16 cellular contexts compared by ENCODE assay signal in the genomic region with DNA sequence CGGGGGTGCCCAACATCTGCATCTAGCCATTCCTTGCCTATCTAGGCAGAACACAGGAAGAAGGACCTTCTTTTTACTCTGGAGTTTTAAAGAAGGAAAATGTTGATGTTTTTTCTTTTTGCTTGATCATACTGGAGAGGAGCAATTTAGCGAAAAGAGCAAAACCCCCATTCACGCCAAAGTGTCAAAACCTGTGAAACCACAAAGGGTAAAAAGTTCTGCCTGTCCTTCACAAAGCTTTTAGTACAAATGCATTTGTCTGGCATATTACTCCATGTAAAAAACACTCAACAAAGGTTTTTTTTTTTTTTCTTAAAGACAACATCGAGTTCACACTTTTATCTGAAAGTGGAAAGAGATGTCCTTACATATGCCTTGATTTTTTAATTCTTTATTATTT.
DNase-seq lines count a peak whose midpoint lies in the region; ATAC-seq, FAIRE-seq and TF ChIP-seq lines count a peak whose summit lies in the region.
"Had no signal": no experiment of that assay in that cellular context is flagged by ENCODE, and none has a peak within 500 bp of the region (broad histone marks: within the 10 kb centered on the region; RNA-seq: fewer than 3 reads in every experiment).

No MANE protein-coding gene starts in this region.

- no peak overlapping the region for H3K4me2 ChIP-seq in GM23338
- H3K4me2 ChIP-seq in GM12878 (ENCODE audit: control insufficient read depth, insufficient read depth): peak overlapping the region; percentile 44; the same call in 1 of the 2 replicates
- H3K4me2 ChIP-seq: BLaER1 treated with 17β-estradiol and CSF1 and Interleukin-3, amounts not matched to agents 10 nM and 100 nM had no signal

- 0 out of 2 replicates have a peak, but pooled peaks cover 2% of the 10 kb centered on the region for H4K20me1 ChIP-seq in GM23338 (replicated peaks; ENCODE audit: insufficient read depth)
- H4K20me1 ChIP-seq in GM12878 (ENCODE audit: control insufficient read depth, insufficient read depth): no peaks in the 10 kb centered on the region
- H4K20me1 ChIP-seq: BLaER1 treated with 17β-estradiol and CSF1 and Interleukin-3, amounts not matched to agents 10 nM and 100 nM had no signal

- H2AFZ ChIP-seq in GM23338: no peak overlapping the region
- H2AFZ ChIP-seq in GM12878 (ENCODE audit: control insufficient read depth, low read depth, low read length): no peak overlapping the region
- H2AFZ ChIP-seq: GM23248 had no signal

- no peak overlapping the region for H3K4me3 Mint-ChIP-seq in GM23338
- H3K4me3 Mint-ChIP-seq in natural killer cell treated with Interleukin-12 subunit alpha and Interleukin-12 subunit beta and Interleukin-15 and Interleukin-18, amount 100 ng/mL, for 72 hours: peak overlapping the region; percentile 40
- H3K4me3 Mint-ChIP-seq: B cell; CD8-positive, alpha-beta T cell had no signal

- H3K27me3 Mint-ChIP-seq in GM23338 (ENCODE audit: insufficient read depth, low read depth, poor library complexity): peaks cover 5% of the 10 kb centered on the region
- peaks cover 8 to 13% of the 10 kb centered on the region in 2 donors for H3K27me3 Mint-ChIP-seq in natural killer cell treated with Interleukin-12 subunit alpha and Interleukin-12 subunit beta and Interleukin-15 and Interleukin-18, amount 100 ng/mL, for 72 hours
- H3K27me3 Mint-ChIP-seq: B cell had no signal

- ATAC-seq in GM23338 (no peak), GM12878 (0 out of 3 replicates have a peak, but pooled peaks have one; percentile 5)
- ATAC-seq in natural killer cell treated with Interleukin-12 subunit alpha and Interleukin-12 subunit beta and Interleukin-15 and Interleukin-18, amount 100 ng/mL, for 72 hours: no peak
- ATAC-seq: CD8-positive, alpha-beta T cell had no signal

- H3K9me3 Mint-ChIP-seq in GM23338: no peaks in the 10 kb centered on the region; the same call in 2 of the 3 replicates
- no peaks in the 10 kb centered on the region for H3K9me3 Mint-ChIP-seq in natural killer cell treated with Interleukin-12 subunit alpha and Interleukin-12 subunit beta and Interleukin-15 and Interleukin-18, amount 100 ng/mL, for 72 hours
- H3K9me3 Mint-ChIP-seq: CD8-positive, alpha-beta T cell had no signal

- TF ChIP-seq EP300 in GM12878 (IDR thresholded peaks at IDR 0.05; ENCODE audit: borderline replicate concordance in 1 of 2, control insufficient read depth in 1 of 2, low read depth in 2 of 2, low read length in 2 of 2): no peak

- no peak for TF ChIP-seq POLR2A in GM12878 (IDR thresholded peaks at IDR 0.05; ENCODE audit: low read depth, low read length)

- SMC1A ChIA-PET in GM12878 (lab: Charles Lee; ENCODE audit: uncharacterized antibody, unreplicated experiment): interaction anchor here (0.7 to 1.3 kb wide), 4 partner anchors 11 to 168 kb away, joined by 4 to 6 read pairs (median 5); no protein-coding TSS in a partner anchor

- CTCF ChIA-PET in GM12878 (lab: Yijun Ruan, JAX): interaction anchor here (0.6 to 1.6 kb wide), 4 partner anchors 11 to 168 kb away, joined by 3 to 4 read pairs (median 4); no protein-coding TSS in a partner anchor

- RAD21 ChIA-PET in GM12878 (lab: Charles Lee; ENCODE audit: unreplicated experiment): interaction anchor here (1.2 to 3.4 kb wide), 3 partner anchors 14 to 78 kb away, joined by 3 to 25 read pairs (median 4); no protein-coding TSS in a partner anchor

- in situ Hi-C loops in GM12878 (cut with MboI): no loop called here

- no peaks in the 10 kb centered on the region for H3K79me2 ChIP-seq in GM23338 (replicated peaks; ENCODE audit: insufficient read depth)
- H3K79me2 ChIP-seq in GM12878 (ENCODE audit: control insufficient read depth, insufficient read depth, low read length): no peaks in the 10 kb centered on the region

- 0 out of 2 replicates have a peak overlapping the region, but pooled peaks have one; percentile 5 for H3K27ac ChIP-seq in GM23338 (ENCODE audit: low read depth)
- H3K27ac ChIP-seq in GM12878 (ENCODE audit: control insufficient read depth, insufficient read depth): peak overlapping the region; percentile 15; the same call in 1 of the 2 replicates
- H3K27ac ChIP-seq in ascending aorta: no peak overlapping the region
- H3K27ac ChIP-seq: BLaER1 treated with 17β-estradiol and CSF1 and Interleukin-3, amounts not matched to agents 10 nM and 100 nM; GM23248 had no signal

- no peaks in the 10 kb centered on the region for H3F3A ChIP-seq in GM23338 (replicated peaks; ENCODE audit: low read depth)

- TF ChIP-seq CTCF in GM12865 (IDR thresholded peaks at IDR 0.05; ENCODE audit: insufficient read depth, low read depth, low read length, missing control alignments): no peak
- no peak for TF ChIP-seq CTCF in GM23338 (conservative IDR thresholded peaks at IDR 0.05; ENCODE audit: low read depth in 2 of 2)
- no peak for TF ChIP-seq CTCF in GM12878 (IDR thresholded peaks at IDR 0.05 in 2 of 3, conservative IDR thresholded peaks at IDR 0.05 in 1 of 3; ENCODE audit: control insufficient read depth in 2 of 3, extremely low read depth in 1 of 3, insufficient read depth in 1 of 3, low read depth in 3 of 3, low read length in 3 of 3)
- no peak for TF ChIP-seq CTCF in ascending aorta (IDR thresholded peaks at IDR 0.05)

- no peak overlapping the region for H3K9ac ChIP-seq in GM12878 (ENCODE audit: control insufficient read depth, insufficient read depth, low read length)
- H3K9ac ChIP-seq: BLaER1 treated with 17β-estradiol and CSF1 and Interleukin-3, amounts not matched to agents 10 nM and 100 nM; GM23248 had no signal

- H3K9me3 ChIP-seq in GM12878 (replicated peaks; ENCODE audit: control insufficient read depth, insufficient read depth, low read length) (no peaks in the 10 kb centered on the region), ascending aorta (no peaks in the 10 kb centered on the region)
- H3K9me3 ChIP-seq: BLaER1 treated with 17β-estradiol and CSF1 and Interleukin-3, amounts not matched to agents 10 nM and 100 nM had no signal

- H3K9me2 ChIP-seq in GM23338 (ENCODE audit: insufficient read depth): no peaks in the 10 kb centered on the region

- H3K27me3 ChIP-seq in GM23338 (ENCODE audit: insufficient read depth) (no peaks in the 10 kb centered on the region), GM12878 (replicated peaks in 1 of 2; ENCODE audit: control insufficient read depth in 2 of 2, insufficient read depth in 2 of 2, low read length in 1 of 2) (no peaks in the 10 kb centered on the region), ascending aorta (no peaks in the 10 kb centered on the region)
- H3K27me3 ChIP-seq: BLaER1 treated with 17β-estradiol and CSF1 and Interleukin-3, amounts not matched to agents 10 nM and 100 nM had no signal

- DNase-seq in GM12865 (ENCODE audit: low read depth) (peak; percentile 48), GM23338 (ENCODE audit: low spot score) (no peak), GM12878 (ENCODE audit: low read depth, low spot score) (no peak), hippocampal formation (lab: John Stamatoyannopoulos, UW) (no peak), ascending aorta (ENCODE audit: low spot score in 2 of 2) (no peak)
- DNase-seq in natural killer cell treated with Interleukin-12 subunit alpha and Interleukin-12 subunit beta and Interleukin-15 and Interleukin-18, amount 100 ng/mL, for 72 hours (ENCODE audit: low spot score): no peak
- DNase-seq: Calu3; CD8-positive, alpha-beta T cell; DMS79 treated with DMSO at 0.1 percent for 48 hours; GF-D8; GM23248; HCEC 1CT; IMR-90 had no signal

- intact Hi-C loops in GM12878 (cut with micrococcal nuclease; ENCODE audit: unreplicated experiment) (loop anchor here (5.0 to 10.0 kb wide), 2 partner anchors 310 to 682 kb away; no protein-coding TSS in a partner anchor), ascending aorta (cut with DNase I) (no loop called here)

- H3K4me3 ChIP-seq in GM12865 (ENCODE audit: low read depth, low read length) (no peak overlapping the region), GM23338 (no peak overlapping the region), GM12878 (no peak overlapping the region), ascending aorta (no peak overlapping the region)
- H3K4me3 ChIP-seq: BLaER1 treated with 17β-estradiol and CSF1 and Interleukin-3, amounts not matched to agents 10 nM and 100 nM; GM23248 had no signal

- H3K27ac Mint-ChIP-seq in GM23338: no peak overlapping the region
- no peak overlapping the region for H3K27ac Mint-ChIP-seq in natural killer cell treated with Interleukin-12 subunit alpha and Interleukin-12 subunit beta and Interleukin-15 and Interleukin-18, amount 100 ng/mL, for 72 hours
- H3K27ac Mint-ChIP-seq: B cell; CD8-positive, alpha-beta T cell had no signal

- H3K36me3 Mint-ChIP-seq in GM23338 (ENCODE audit: low read depth): no peaks in the 10 kb centered on the region
- no peaks in the 10 kb centered on the region for H3K36me3 Mint-ChIP-seq in natural killer cell treated with Interleukin-12 subunit alpha and Interleukin-12 subunit beta and Interleukin-15 and Interleukin-18, amount 100 ng/mL, for 72 hours
- H3K36me3 Mint-ChIP-seq: CD8-positive, alpha-beta T cell had no signal

- POLR2A ChIA-PET in GM12878 (lab: Charles Lee): interaction anchor here (1.2 kb wide), 1 partner anchor 163 kb away, joined by 3 read pairs; no protein-coding TSS in a partner anchor

- FAIRE-seq in GM12878 (lab: Jason Lieb, UNC): no peak
- FAIRE-seq: H54 had no signal

- no peak for TF ChIP-seq RAD21 in GM12878 (IDR thresholded peaks at IDR 0.05; ENCODE audit: insufficient read depth, low read depth, low read length)

- peaks cover 23% of the 10 kb centered on the region for H3K4me1 Mint-ChIP-seq in GM23338
- H3K4me1 Mint-ChIP-seq in natural killer cell treated with Interleukin-12 subunit alpha and Interleukin-12 subunit beta and Interleukin-15 and Interleukin-18, amount 100 ng/mL, for 72 hours (ENCODE audit: low read depth in 2 of 2): peaks cover 21 to 25% of the 10 kb centered on the region in 2 donors
- H3K4me1 Mint-ChIP-seq: B cell had no signal

- H3K36me3 ChIP-seq in GM23338 (ENCODE audit: insufficient read depth) (no peaks in the 10 kb centered on the region), GM12878 (ENCODE audit: control insufficient read depth in 2 of 2, insufficient read depth in 2 of 2, low read length in 1 of 2) (no peaks in the 10 kb centered on the region), ascending aorta (no peaks in the 10 kb centered on the region)
- H3K36me3 ChIP-seq: BLaER1 treated with 17β-estradiol and CSF1 and Interleukin-3, amounts not matched to agents 10 nM and 100 nM had no signal

- 68% methylated on average over 4 of the region's 4 CpGs for WGBS in GM12878 (ENCODE audit: insufficient coverage, insufficient replicate concordance, low lambda C conversion rate, missing lambda C conversion rate)

- no TSS peak for BruUV-seq in GM12878 (replicated peaks; lab: Mats Ljungman, UMichigan)

- H3K4me1 ChIP-seq in GM23338 (ENCODE audit: insufficient read depth) (peaks cover 12% of the 10 kb centered on the region), GM12878 (ENCODE audit: control insufficient read depth, insufficient read depth, low read length) (peaks cover 31% of the 10 kb centered on the region), ascending aorta (no peaks in the 10 kb centered on the region)

TF ChIP-seq in GM23338, 12 proteins besides CTCF, POLR2A, EP300 and RAD21 (continues in another document):
- TF ChIP-seq NANOG (IDR thresholded peaks at IDR 0.05; ENCODE audit: borderline replicate concordance) (no peak), CREB1 (CRISPR knock-in tag; IDR thresholded peaks at IDR 0.05; ENCODE audit: low read depth) (no peak)

TF ChIP-seq in GM12878, 131 proteins besides CTCF, POLR2A, EP300 and RAD21 (continues in another document):
- TF ChIP-seq ZNF217 (IDR thresholded peaks at IDR 0.05) (no peak), NR2F1 (conservative IDR thresholded peaks at IDR 0.05) (0 out of 2 replicates have a peak, but pooled peaks have one; percentile 13)

Comparison
In these comparisons a context has a peak if more than half of its experiments do, and no peak if none do; other contexts are left out.
1. H3K27ac ChIP-seq: peak in GM23338 (single experiment) and GM12878 (single experiment); none in ascending aorta (0 of 2).